In genomic region chr14:24160499-24160849, GRCh38 we compare ENCODE assay signal across 8 cellular contexts. TPM values are rescaled to one million over a fixed set of nuclear protein-coding genes. Genes with fewer than 3 reads are reported as not detected.
DNase-seq lines count a peak whose midpoint lies in the region; TF ChIP-seq lines count a peak whose summit lies in the region.

No MANE protein-coding gene starts in this region.

- peak overlapping the region; percentile 64 to 99 (median 95) for H3K27ac ChIP-seq in dorsolateral prefrontal cortex
- H3K27ac ChIP-seq in ovary, result peak overlapping the region; percentile 71 to 84
- H3K27ac ChIP-seq in neuronal stem cell (replicated peaks; ENCODE audit: low read length), result no peak overlapping the region

- no peak overlapping the region for H4K8ac ChIP-seq in neuronal stem cell (ENCODE audit: low read depth, low read length)

- intact Hi-C loops in CD14-positive monocyte (cut with micrococcal nuclease) (loop anchor here in 1 of 2 donors (2.0 kb wide), 1 partner anchor 14 kb away; the partner anchor contains the start of genes PSME2 and RNF31), dorsolateral prefrontal cortex (cut with DNase I) (loop anchor here (2.0 to 10.0 kb wide), 4 partner anchors 14 to 106 kb away; partner anchors contain the start of genes CARMIL3 (in 1 of the 2), DCAF11 (in 1 of the 2), NRL (in 1 of the 2) and PSME2 (in 1 of the 2)), ovary (cut with DNase I) (loop anchor here in 1 of 4 donors (5.0 kb wide), 1 partner anchor 103 kb away; no protein-coding TSS in a partner anchor)

- no peak overlapping the region for H3K4ac ChIP-seq in neuronal stem cell (ENCODE audit: low read length)

- H2BK12ac ChIP-seq in neuronal stem cell (ENCODE audit: low read length), result no peak overlapping the region

- no peak for TF ChIP-seq EP300 in ovary (IDR thresholded peaks at IDR 0.05)

- H3K27ac Mint-ChIP-seq in CD14-positive monocyte (peak overlapping the region; percentile 96 to 99 (median 97)), IgD-negative memory B cell (peak overlapping the region; percentile 98 to 100 (median 99))

- no peak overlapping the region for H2BK15ac ChIP-seq in neuronal stem cell (ENCODE audit: low read length)

- no peak overlapping the region for H2BK5ac ChIP-seq in neuronal stem cell (ENCODE audit: low read length)

- no peaks in the 10 kb centered on the region for H3K27me3 ChIP-seq in dorsolateral prefrontal cortex
- no peaks in the 10 kb centered on the region for H3K27me3 ChIP-seq in ovary
- no peaks in the 10 kb centered on the region for H3K27me3 ChIP-seq in neuronal stem cell (ENCODE audit: control insufficient read depth in 3 of 3, insufficient read depth in 3 of 3, low read depth in 1 of 3, low read length in 3 of 3)

- no peak for TF ChIP-seq POLR2A in ovary (IDR thresholded peaks at IDR 0.05)

- H3K4me3 Mint-ChIP-seq in CD14-positive monocyte (no peak overlapping the region), IgD-negative memory B cell (peak overlapping the region in 3 of 4 donors; percentile 98 to 100 (median 99))

- no peak overlapping the region for H2BK120ac ChIP-seq in neuronal stem cell (ENCODE audit: low read depth, low read length)

- H4K91ac ChIP-seq in neuronal stem cell (ENCODE audit: low read depth, low read length, poor library complexity), result no peak overlapping the region

- no peak overlapping the region for H3K23ac ChIP-seq in neuronal stem cell (ENCODE audit: low read depth, low read length, poor library complexity)

- no peaks in the 10 kb centered on the region for H3K36me3 ChIP-seq in ovary
- H3K36me3 ChIP-seq in neuronal stem cell (replicated peaks in 1 of 2; ENCODE audit: control insufficient read depth in 2 of 2, insufficient read depth in 2 of 2, low read length in 2 of 2), result peaks cover 43 to 73% of the 10 kb centered on the region in 2 donors

- no peak overlapping the region for H2AK5ac ChIP-seq in neuronal stem cell (ENCODE audit: low read depth, low read length)

- H3K36me3 Mint-ChIP-seq in CD14-positive monocyte (peaks cover 68 to 88% of the 10 kb centered on the region in 2 donors), IgD-negative memory B cell (peaks cover 13% of the 10 kb centered on the region)

- no peaks in the 10 kb centered on the region for H3K79me1 ChIP-seq in neuronal stem cell (ENCODE audit: low read depth, low read length)

- H3K4me1 ChIP-seq in ovary (ENCODE audit: insufficient read depth) (peaks cover 8% of the 10 kb centered on the region), neuronal stem cell (ENCODE audit: control insufficient read depth in 2 of 2, insufficient read depth in 1 of 2, low read depth in 1 of 2, low read length in 2 of 2) (peaks cover 7 to 13% of the 10 kb centered on the region in 2 donors)

- H2AFZ ChIP-seq in neuronal stem cell (ENCODE audit: low read length), result no peak overlapping the region

- H3K9me3 Mint-ChIP-seq in CD14-positive monocyte (no peaks in the 10 kb centered on the region), IgD-negative memory B cell (no peaks in the 10 kb centered on the region)

- H3K9ac ChIP-seq in neuronal stem cell (ENCODE audit: low read depth, low read length, poor library complexity), result no peak overlapping the region

- no peak for DNase-seq in CD14-positive monocyte (ENCODE audit: low spot score)
- no peak for DNase-seq in dorsolateral prefrontal cortex
- DNase-seq in ovary, result no peak
- no peak for DNase-seq in neuronal stem cell (ENCODE audit: low spot score)
- DNase-seq in foreskin melanocyte, result no peak
- no peak for DNase-seq in amniotic stem cell (lab: John Stamatoyannopoulos, UW)
- DNase-seq in DMS53 treated with DMSO at 0.1 percent for 48 hours (lab: John Stamatoyannopoulos, UW; ENCODE audit: unreplicated experiment), result no peak

- no peak overlapping the region for H3K4me2 ChIP-seq in neuronal stem cell (ENCODE audit: insufficient read depth, low read length, poor library complexity, severe bottlenecking)

- H3K14ac ChIP-seq in neuronal stem cell (ENCODE audit: low read length), result no peak overlapping the region

- WGBS in ovary, 3 donors, result 79 to 89% (median 84%) methylated on average over 4 of the region's 4 CpGs
- no CpG with 5 or more reads among the region's 4 CpGs for WGBS in neuronal stem cell (ENCODE audit: extremely low coverage in 2 of 2, insufficient read length in 2 of 2, insufficient replicate concordance in 1 of 2), 2 donors

- H3K27me3 Mint-ChIP-seq in CD14-positive monocyte (ENCODE audit: low read depth in 3 of 3) (no peaks in the 10 kb centered on the region), IgD-negative memory B cell (no peaks in the 10 kb centered on the region)

- no peaks in the 10 kb centered on the region for H3K9me3 ChIP-seq in ovary
- no peaks in the 10 kb centered on the region for H3K9me3 ChIP-seq in neuronal stem cell (replicated peaks in 1 of 2; ENCODE audit: control insufficient read depth in 2 of 2, insufficient read depth in 1 of 2, low read depth in 1 of 2, low read length in 2 of 2)

- TF ChIP-seq CTCF in CD14-positive monocyte (IDR thresholded peaks at IDR 0.05) (no peak), dorsolateral prefrontal cortex (IDR thresholded peaks at IDR 0.05 in 54 of 56, conservative IDR thresholded peaks at IDR 0.05 in 2 of 56; ENCODE audit: low read depth in 1 of 56, partially characterized antibody in 56 of 56) (no peak), ovary (IDR thresholded peaks at IDR 0.05) (no peak)

- peaks cover 50% of the 10 kb centered on the region for H3K4me1 Mint-ChIP-seq in CD14-positive monocyte
- peaks cover 7 to 29% (median 20%) of the 10 kb centered on the region in 3 donors for H3K4me1 Mint-ChIP-seq in IgD-negative memory B cell

- H3K4me3 ChIP-seq in dorsolateral prefrontal cortex (peak overlapping the region in 15 of 59 donors; percentile 65 to 96 (median 84)), ovary (no peak overlapping the region), neuronal stem cell (ENCODE audit: low read length in 2 of 2) (no peak overlapping the region)

- no peak overlapping the region for H3K18ac ChIP-seq in neuronal stem cell (ENCODE audit: low read length)

RNA-seq across cellular contexts. Expression of gene IRF9, which starts 0.6 kb away (rescaled TPM):
- polyA plus RNA-seq in CD14-positive monocyte, result 10 to 100 TPM; 44.7 to 56.0 TPM
- 136 TPM for polyA plus RNA-seq in IgD-negative memory B cell
- 100 to 1,000 TPM in 27 of 120 experiments, 10 to 100 TPM in 93; 38.3 to 321 (median 79.1) TPM for total RNA-seq in dorsolateral prefrontal cortex
- total RNA-seq in ovary, result 100 to 1,000 TPM in 1 of 7 donors, 10 to 100 TPM in 6; 31.6 to 151 (median 72.7) TPM
- polyA plus RNA-seq in ovary, result 100 to 1,000 TPM in 1 of 2 donors, 10 to 100 TPM in 1; 87.4 to 212 TPM
- 8.0 TPM for polyA plus RNA-seq in neuronal stem cell (2013, experiment 1 of 2)
- polyA plus RNA-seq in neuronal stem cell (2013, experiment 2 of 2), result 7.1 TPM

RNA-seq across cellular contexts. Expression of gene REC8, which starts 11.4 kb away (rescaled TPM):
- polyA plus RNA-seq in CD14-positive monocyte, result 1 to 10 TPM; 1.4 to 2.3 TPM
- 12.5 TPM for polyA plus RNA-seq in IgD-negative memory B cell
- 10 to 100 TPM; 15.6 to 54.3 (median 25.4) TPM for total RNA-seq in dorsolateral prefrontal cortex
- total RNA-seq in ovary, result 10 to 100 TPM in 4 of 7 donors, 1 to 10 TPM in 3; 6.2 to 75.4 (median 13.5) TPM
- polyA plus RNA-seq in ovary, result 1 to 10 TPM; 4.9 to 5.1 TPM
- 82.2 TPM for polyA plus RNA-seq in neuronal stem cell (2013, experiment 1 of 2)
- polyA plus RNA-seq in neuronal stem cell (2013, experiment 2 of 2), result 80.0 TPM

RNA-seq across cellular contexts. Expression of gene RNF31, which starts 13.2 kb away (rescaled TPM):
- polyA plus RNA-seq in CD14-positive monocyte (10 to 100 TPM; 30.7 to 36.8 TPM), IgD-negative memory B cell (54.3 TPM), ovary (10 to 100 TPM; 36.1 to 40.0 TPM)
- total RNA-seq in dorsolateral prefrontal cortex (10 to 100 TPM; 30.4 to 89.6 (median 50.6) TPM), ovary (10 to 100 TPM; 19.2 to 74.4 (median 61.4) TPM)
- 50.4 TPM for polyA plus RNA-seq in neuronal stem cell (2013, experiment 1 of 2)
- polyA plus RNA-seq in neuronal stem cell (2013, experiment 2 of 2), result 45.1 TPM

RNA-seq across cellular contexts. Expression of gene PSME2, which starts 14.1 kb away (rescaled TPM):
- polyA plus RNA-seq in CD14-positive monocyte (100 to 1,000 TPM; 579 to 593 TPM), IgD-negative memory B cell (328 TPM), ovary (100 to 1,000 TPM in 1 of 2 donors, 10 to 100 TPM in 1; 82.5 to 160 TPM)
- total RNA-seq in dorsolateral prefrontal cortex (10 to 100 TPM; 34.3 to 88.4 (median 49.8) TPM), ovary (100 to 1,000 TPM in 3 of 7 donors, 10 to 100 TPM in 4; 34.7 to 129 (median 95.6) TPM)
- 94.4 TPM for polyA plus RNA-seq in neuronal stem cell (2013, experiment 1 of 2)
- polyA plus RNA-seq in neuronal stem cell (2013, experiment 2 of 2), result 92.0 TPM

RNA-seq across cellular contexts. Expression of gene EMC9, which starts 19.1 kb away (rescaled TPM):
- polyA plus RNA-seq in CD14-positive monocyte (1 to 10 TPM; 8.5 to 9.4 TPM), IgD-negative memory B cell (18.2 TPM), ovary (10 to 100 TPM in 1 of 2 donors, 1 to 10 TPM in 1; 5.1 to 30.7 TPM)
- total RNA-seq in dorsolateral prefrontal cortex (10 to 100 TPM; 11.7 to 41.5 (median 24.6) TPM), ovary (10 to 100 TPM; 13.0 to 26.3 (median 17.3) TPM)
- polyA plus RNA-seq in neuronal stem cell (2013, experiment 1 of 2), result 18.2 TPM
- 17.6 TPM for polyA plus RNA-seq in neuronal stem cell (2013, experiment 2 of 2)

Comparison
In these comparisons a context has a peak if more than half of its experiments do, and no peak if none do; other contexts are left out.
1. H3K4me3 Mint-ChIP-seq: peak in IgD-negative memory B cell (3 of 4); none in CD14-positive monocyte (0 of 2).